ENCODE assay signal across 14 cellular contexts in genomic region chr12:97465012-97465345, GRCh38. TPM values are rescaled to one million over a fixed set of nuclear protein-coding genes. Genes with fewer than 3 reads are reported as not detected.
A peak's percentile ranks its signal among the peaks of the same experiment; 100 is the strongest.
DNase-seq lines count a peak whose midpoint lies in the region; ATAC-seq and TF ChIP-seq lines count a peak whose summit lies in the region.
"Had no signal": no experiment of that assay in that cellular context is flagged by ENCODE, and none has a peak within 500 bp of the region (broad histone marks: within the 10 kb centered on the region; RNA-seq: fewer than 3 reads in every experiment).

No MANE protein-coding gene starts in this region.

- H2AFZ ChIP-seq in GM23338 (no peak overlapping the region), hepatocyte (no peak overlapping the region), neural progenitor cell (replicated peaks) (peak overlapping the region; percentile 64)

- H3K27me3 ChIP-seq in GM23338 (ENCODE audit: insufficient read depth) = peaks cover 8% of the 10 kb centered on the region; the same call in 1 of the 2 replicates
- H3K27me3 ChIP-seq in hepatocyte = peaks cover 61% of the 10 kb centered on the region
- H3K27me3 ChIP-seq in neural progenitor cell = no peaks in the 10 kb centered on the region

- H3K36me3 ChIP-seq in GM23338 (ENCODE audit: insufficient read depth) (no peaks in the 10 kb centered on the region), hepatocyte (replicated peaks; ENCODE audit: insufficient read depth, low read depth) (no peaks in the 10 kb centered on the region), neural progenitor cell (no peaks in the 10 kb centered on the region)

- H3K4me1 ChIP-seq in GM23338 (ENCODE audit: insufficient read depth) (peaks cover 42% of the 10 kb centered on the region), hepatocyte (ENCODE audit: insufficient read depth) (no peaks in the 10 kb centered on the region), neural progenitor cell (peaks cover 60% of the 10 kb centered on the region)

- ATAC-seq in GM23338 = peak; percentile 95
- no peak for ATAC-seq in HG02623 (IDR thresholded peaks at IDR 0.05; ENCODE audit: unreplicated experiment)

- H3K9me3 Mint-ChIP-seq in GM23338 (no peaks in the 10 kb centered on the region), neural progenitor cell (no peaks in the 10 kb centered on the region)

- peaks cover 53% of the 10 kb centered on the region for H3K4me1 Mint-ChIP-seq in GM23338
- H3K4me1 Mint-ChIP-seq in neural progenitor cell = peaks cover 38% of the 10 kb centered on the region

- H3K4me2 ChIP-seq in GM23338 = peak overlapping the region; percentile 84
- H3K4me2 ChIP-seq in hepatocyte = peak overlapping the region; percentile 72
- H3K4me2 ChIP-seq in neural progenitor cell = peak overlapping the region; percentile 91

- peaks cover 4% of the 10 kb centered on the region for H3K27me3 Mint-ChIP-seq in GM23338 (ENCODE audit: insufficient read depth, low read depth, poor library complexity)
- H3K27me3 Mint-ChIP-seq in neural progenitor cell (ENCODE audit: insufficient read depth, low read depth) = peaks cover 7% of the 10 kb centered on the region

- no peaks in the 10 kb centered on the region for H4K20me1 ChIP-seq in GM23338 (replicated peaks; ENCODE audit: insufficient read depth)
- H4K20me1 ChIP-seq in hepatocyte (ENCODE audit: insufficient read depth, poor library complexity, severe bottlenecking) = no peaks in the 10 kb centered on the region
- no peaks in the 10 kb centered on the region for H4K20me1 ChIP-seq in neural progenitor cell (ENCODE audit: low read depth)

- peak overlapping the region; percentile 1 for H3K9ac ChIP-seq in neural progenitor cell

- H3K4me3 Mint-ChIP-seq in GM23338 = peak overlapping the region; percentile 85
- peak overlapping the region; percentile 96 for H3K4me3 Mint-ChIP-seq in neural progenitor cell

- H3F3A ChIP-seq in GM23338 (replicated peaks; ENCODE audit: low read depth) (peaks cover 4% of the 10 kb centered on the region; the same call in 1 of the 2 replicates), neural progenitor cell (ENCODE audit: low read depth) (peaks cover 52% of the 10 kb centered on the region)

- WGBS in hepatocyte (ENCODE audit: low lambda C conversion rate, missing lambda C conversion rate) = 13% methylated on average over 9 of the region's 9 CpGs

- TF ChIP-seq CTCF in GM23338 (conservative IDR thresholded peaks at IDR 0.05; ENCODE audit: low read depth in 2 of 2) (no peak), hepatocyte (IDR thresholded peaks at IDR 0.05; ENCODE audit: poor library complexity) (no peak), neural progenitor cell (IDR thresholded peaks at IDR 0.05) (no peak)

- H3K79me2 ChIP-seq in GM23338 (replicated peaks; ENCODE audit: insufficient read depth) = peaks cover 47% of the 10 kb centered on the region
- peaks cover 9% of the 10 kb centered on the region for H3K79me2 ChIP-seq in hepatocyte
- peaks cover 70% of the 10 kb centered on the region for H3K79me2 ChIP-seq in neural progenitor cell (ENCODE audit: low read depth)

- H3K36me3 Mint-ChIP-seq in GM23338 (ENCODE audit: low read depth) = peaks cover 17% of the 10 kb centered on the region; the same call in 2 of the 3 replicates
- peaks cover 45% of the 10 kb centered on the region for H3K36me3 Mint-ChIP-seq in neural progenitor cell

- H3K4me3 ChIP-seq in GM23338 (peak overlapping the region; percentile 74), hepatocyte (peak overlapping the region; percentile 25), neural progenitor cell (peak overlapping the region; percentile 83)

- no peak for TF ChIP-seq POLR2A in erythroblast (IDR thresholded peaks at IDR 0.05; ENCODE audit: low read length)

- H3K9me3 ChIP-seq in hepatocyte (ENCODE audit: low read depth) = no peaks in the 10 kb centered on the region
- no peaks in the 10 kb centered on the region for H3K9me3 ChIP-seq in neural progenitor cell (ENCODE audit: low read depth)

- H3K27ac ChIP-seq in GM23338 (ENCODE audit: low read depth) (peak overlapping the region; percentile 99), hepatocyte (no peak overlapping the region), neural progenitor cell (peak overlapping the region; percentile 88)

- H3K27ac Mint-ChIP-seq in GM23338 (peak overlapping the region; percentile 96), neural progenitor cell (peak overlapping the region; percentile 93)

- H3K9me2 ChIP-seq in GM23338 (ENCODE audit: insufficient read depth) = no peaks in the 10 kb centered on the region
- H3K9me2 ChIP-seq in hepatocyte (replicated peaks; ENCODE audit: insufficient read depth) = no peaks in the 10 kb centered on the region

- DNase-seq in GM23338 (ENCODE audit: low spot score) (peak; percentile 88), NCI-H2227 (lab: John Stamatoyannopoulos, UW; ENCODE audit: unreplicated experiment) (peak; percentile 25), hepatocyte (ENCODE audit: low spot score) (no peak), neural progenitor cell (ENCODE audit: low spot score) (peak; percentile 58), NCI-H510A (lab: John Stamatoyannopoulos, UW) (no peak), erythroblast (lab: John Stamatoyannopoulos, UW) (no peak)
- no peak for DNase-seq in activated CD8-positive, alpha-beta memory T cell treated with anti-CD3 and anti-CD28 coated beads for 24 hours
- DNase-seq: activated naive CD4-positive, alpha-beta T cell; NCI-H1048 had no signal

TF ChIP-seq in GM23338, 12 proteins besides CTCF, POLR2A, EP300 and RAD21 (continues in another document):
- TF ChIP-seq ZNF114 (CRISPR knock-in tag; IDR thresholded peaks at IDR 0.05) (no peak), ZNF462 (CRISPR knock-in tag; IDR thresholded peaks at IDR 0.05) (peak; percentile 98), NANOG (IDR thresholded peaks at IDR 0.05; ENCODE audit: borderline replicate concordance) (peak; percentile 72)

RNA-seq across cellular contexts. Expression of gene RMST, which starts 2.4 kb away (rescaled TPM):
- total RNA-seq in GM23338 (2014; rRNA removed; shearing (Covaris generic)) = 71.4 and 86.0 TPM in 2 replicates
- 38.1 and 46.3 TPM in 2 replicates for polyA plus RNA-seq in GM23338 (2016; fragmentation: Nextera tagmentation; extraction: Ambion mirVana)
- total RNA-seq in hepatocyte = 28.9 and 37.3 TPM in 2 replicates
- 2.9 and 3.9 TPM in 2 replicates for polyA plus RNA-seq in hepatocyte
- 110 and 170 TPM in 2 replicates for total RNA-seq in neural progenitor cell (ENCODE audit: low replicate concordance)
- total RNA-seq: epithelial cell of proximal tubule, mesenteric fat pad, SK-MEL-5 had no signal
- polyA plus RNA-seq: urinary bladder had no signal

Comparison
In these comparisons a context has a peak if more than half of its experiments do, and no peak if none do; other contexts are left out.
1. DNase-seq: peak in GM23338 (single experiment), NCI-H2227 (single experiment) and neural progenitor cell (single experiment); none in hepatocyte (single experiment), activated CD8-positive, alpha-beta memory T cell treated with anti-CD3 and anti-CD28 coated beads for 24 hours (single experiment), NCI-H510A (single experiment) and erythroblast (0 of 2).
2. H3K4me3 ChIP-seq: peak in every context shown above with its lines; median percentile 83 in neural progenitor cell; 74 in GM23338; 25 in hepatocyte.
3. Peak in every context shown above with its lines, with median percentiles within 50 percentile points of each other: H3K4me2 ChIP-seq.